ENCODE assay signal across 25 cellular contexts in genomic region chr11:14676068-14676467, GRCh38. TPM values are rescaled to one million over a fixed set of nuclear protein-coding genes. Genes with fewer than 3 reads are reported as not detected.
DNase-seq lines count a peak whose midpoint lies in the region; ATAC-seq, FAIRE-seq and TF ChIP-seq lines count a peak whose summit lies in the region.
"Had no signal": no experiment of that assay in that cellular context is flagged by ENCODE, and none has a peak within 500 bp of the region (broad histone marks: within the 10 kb centered on the region; RNA-seq: fewer than 3 reads in every experiment).

No MANE protein-coding gene starts in this region.

- H3K27ac ChIP-seq in left lung = no peak overlapping the region
- H3K27ac ChIP-seq: ascending aorta, skin epidermis had no signal

- no peaks in the 10 kb centered on the region for H3K36me3 ChIP-seq in left lung
- H3K36me3 ChIP-seq: ascending aorta had no signal

- H3K4me3 ChIP-seq in left lung = no peak overlapping the region
- H3K4me3 ChIP-seq: ascending aorta, skin epidermis had no signal

- H3K27me3 Mint-ChIP-seq in activated naive CD8-positive, alpha-beta T cell treated with anti-CD3 and anti-CD28 coated beads for 36 hours = no peaks in the 10 kb centered on the region
- H3K27me3 Mint-ChIP-seq: central memory CD8-positive, alpha-beta T cell; IgD-negative memory B cell had no signal

- H3K9me3 ChIP-seq in left lung = peaks cover 0 to 4% of the 10 kb centered on the region in 2 donors
- H3K9me3 ChIP-seq: ascending aorta had no signal

- peaks cover 27% of the 10 kb centered on the region for H3K9me3 Mint-ChIP-seq in activated naive CD8-positive, alpha-beta T cell treated with anti-CD3 and anti-CD28 coated beads for 36 hours

- H3K27ac Mint-ChIP-seq in activated naive CD8-positive, alpha-beta T cell treated with anti-CD3 and anti-CD28 coated beads for 36 hours = peak overlapping the region; percentile 34
- H3K27ac Mint-ChIP-seq: activated naive CD4-positive, alpha-beta T cell treated with anti-CD3 and anti-CD28 coated beads for 36 hours had no signal

- peak; percentile 71 for ATAC-seq in left lung
- ATAC-seq in HG03342 (IDR thresholded peaks at IDR 0.05; ENCODE audit: unreplicated experiment) = no peak
- ATAC-seq: HCT116 had no signal

- no peaks in the 10 kb centered on the region for H3K27me3 ChIP-seq in left lung
- H3K27me3 ChIP-seq: ascending aorta had no signal

- intact Hi-C loops in left lung (cut with DNase I) = no loop called here

- TF ChIP-seq POLR2A in GM12892 (IDR thresholded peaks at IDR 0.05; ENCODE audit: low read depth, low read length) = no peak

- peaks cover 83% of the 10 kb centered on the region for H3K36me3 Mint-ChIP-seq in activated naive CD8-positive, alpha-beta T cell treated with anti-CD3 and anti-CD28 coated beads for 36 hours

- peaks cover 0 to 3% of the 10 kb centered on the region in 2 donors for H3K4me1 ChIP-seq in left lung
- H3K4me1 ChIP-seq: ascending aorta had no signal

- peak; percentile 64 for FAIRE-seq in GM12892 (lab: Jason Lieb, UNC)

- H3K4me1 Mint-ChIP-seq in activated naive CD8-positive, alpha-beta T cell treated with anti-CD3 and anti-CD28 coated beads for 36 hours = peaks cover 45% of the 10 kb centered on the region

- TF ChIP-seq CTCF in left lung (IDR thresholded peaks at IDR 0.05) = no peak

- H3K4me3 Mint-ChIP-seq in activated naive CD8-positive, alpha-beta T cell treated with anti-CD3 and anti-CD28 coated beads for 36 hours = no peak overlapping the region
- H3K4me3 Mint-ChIP-seq: activated naive CD4-positive, alpha-beta T cell treated with anti-CD3 and anti-CD28 coated beads for 36 hours; central memory CD8-positive, alpha-beta T cell; IgD-negative memory B cell had no signal

- DNase-seq in AML-193 (lab: John Stamatoyannopoulos, UW) (peak; percentile 38 to 48), GM12892 (ENCODE audit: insufficient read length) (no peak), left lung (no peak), NCI-H526 (lab: John Stamatoyannopoulos, UW) (no peak)
- DNase-seq in activated naive CD8-positive, alpha-beta T cell treated with anti-CD3 and anti-CD28 coated beads for 36 hours = no peak
- DNase-seq in stimulated activated CD4-positive, alpha-beta T cell treated with anti-CD3 and anti-CD28 coated beads, Interleukin-15, amount 100 ng/mL, for 24 hours = no peak
- DNase-seq: activated CD4-positive, alpha-beta T cell treated with anti-CD3 and anti-CD28 coated beads for 4 hours; activated naive CD4-positive, alpha-beta T cell treated with anti-CD3 and anti-CD28 coated beads for 36 hours; activated T-cell treated with anti-CD3 and anti-CD28 coated beads, Interleukin-2, amount 50 U/mL, for 48 hours; C1 segment of cervical spinal cord; glutamatergic neuron; kidney glomerular epithelial cell; mesendoderm; MM.1S; NCI-H1694; NCI-H2171; NCI-H526 treated with DMSO at 0.1 percent for 48 hours; occipital lobe; stimulated activated CD4-positive, alpha-beta T cell treated with anti-CD3 and anti-CD28 coated beads, Interleukin-2, amount 100 ng/mL, for 24 hours had no signal

RNA-seq across cellular contexts. Expression of gene PDE3B, which starts 32.5 kb away (rescaled TPM):
- polyA plus RNA-seq in GM12892 (2012; ENCODE audit: missing spikeins) = 1.4 TPM
- 10 to 100 TPM; 44.4 to 46.5 TPM for total RNA-seq in activated naive CD8-positive, alpha-beta T cell treated with anti-CD3 and anti-CD28 coated beads for 36 hours
- 10 to 100 TPM; 17.0 to 20.8 TPM for total RNA-seq in left lung

Comparison
In these comparisons a context has a peak if more than half of its experiments do, and no peak if none do; other contexts are left out.
1. DNase-seq: peak in AML-193 (2 of 2); none in GM12892 (single experiment), activated naive CD8-positive, alpha-beta T cell treated with anti-CD3 and anti-CD28 coated beads for 36 hours (single experiment), left lung (0 of 2), NCI-H526 (0 of 2) and stimulated activated CD4-positive, alpha-beta T cell treated with anti-CD3 and anti-CD28 coated beads, Interleukin-15, amount 100 ng/mL, for 24 hours (single experiment).